In the genomic region with DNA sequence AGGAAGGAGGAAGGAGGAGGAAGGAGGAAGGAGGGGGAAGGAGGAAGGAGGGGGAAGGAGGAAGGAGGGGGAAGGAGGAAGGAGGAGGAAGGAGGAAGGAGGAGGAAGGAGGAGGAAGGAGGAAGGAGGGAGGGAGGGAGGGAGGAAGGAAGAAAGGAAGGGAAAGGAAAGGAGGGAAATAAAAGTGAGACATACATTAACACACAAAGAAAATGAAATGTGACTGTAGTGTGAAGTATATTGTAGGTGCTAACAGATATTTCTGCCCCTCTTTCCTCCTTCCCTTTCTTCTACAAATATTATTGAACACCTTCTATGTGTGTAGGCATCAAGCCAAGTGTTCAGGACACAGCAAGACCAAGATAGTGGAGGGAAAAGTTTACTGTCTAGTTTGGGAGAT, we compare ENCODE assay signal across 26 cellular contexts.
"Had no signal": no experiment of that assay in that cellular context is flagged by ENCODE, and none has a peak within 500 bp of the region (broad histone marks: within the 10 kb centered on the region; RNA-seq: fewer than 3 reads in every experiment).

No MANE protein-coding gene starts in this region.

- H3K4me3 ChIP-seq: ovary, psoas muscle, skin epidermis, smooth muscle cell, spleen, suprapubic skin, testis, tibial artery, transverse colon, upper lobe of right lung, uterus had no signal

- H3K27ac ChIP-seq: ovary, parathyroid adenoma, psoas muscle, skin epidermis, spleen, suprapubic skin, testis, tibial artery, transverse colon, upper lobe of right lung, uterus had no signal

- DNase-seq: naive thymus-derived CD8-positive, alpha-beta T cell; nephron progenitor cell; occipital lobe; ovary; posterior cingulate gyrus; psoas muscle; right cardiac atrium; spleen; stimulated activated CD4-positive, alpha-beta T cell treated with anti-CD3 and anti-CD28 coated beads, Interleukin-12 subunit alpha, Interleukin-12 subunit beta, amount 100 ng/mL, for 4 hours; stimulated activated CD4-positive, alpha-beta T cell treated with anti-CD3 and anti-CD28 coated beads, Interleukin-1b, Interleukin-23, amount 100 ng/mL, for 48 hours; stimulated activated CD4-positive, alpha-beta T cell treated with anti-CD3 and anti-CD28 coated beads, Interleukin-4, amount 100 ng/mL, for 1 hour; stimulated activated CD4-positive, alpha-beta T cell treated with anti-CD3 and anti-CD28 coated beads, Interleukin-4, amount 100 ng/mL, for 4 hours; stimulated activated CD8-positive, alpha-beta memory T cell treated with anti-CD3 and anti-CD28 coated beads, Interleukin-4, amount 100 ng/mL, for 48 hours; stimulated activated naive CD4-positive, alpha-beta T cell; stimulated activated naive CD8-positive, alpha-beta T cell treated with anti-CD3 and anti-CD28 coated beads, Interleukin-15, amount 100 ng/mL, for 72 hours; stimulated activated naive CD8-positive, alpha-beta T cell treated with anti-CD3 and anti-CD28 coated beads, Interleukin-15, Interleukin-2, amounts not matched to agents 100 U/mL and 50 U/mL, for 24 hours; substantia nigra; testis; tibial artery; transverse colon; upper lobe of right lung; uterus had no signal

- H3K4me1 ChIP-seq: parathyroid adenoma, spleen, suprapubic skin, testis, tibial artery, transverse colon, upper lobe of right lung, uterus had no signal

- H3K9me3 ChIP-seq: ovary, psoas muscle, spleen, suprapubic skin, testis, tibial artery, transverse colon, upper lobe of right lung, uterus had no signal

- H3K27me3 ChIP-seq: ovary, spleen, suprapubic skin, testis, tibial artery, transverse colon, upper lobe of right lung, uterus had no signal

- H3K36me3 ChIP-seq: ovary, spleen, suprapubic skin, tibial artery, transverse colon, upper lobe of right lung, uterus had no signal
